17 cellular contexts compared by ENCODE assay signal in genomic region chr6:14734052-14734415, GRCh38.
A peak's percentile ranks its signal among the peaks of the same experiment; 100 is the strongest.
DNase-seq lines count a peak whose midpoint lies in the region; ATAC-seq lines count a peak whose summit lies in the region.
"Had no signal": no experiment of that assay in that cellular context is flagged by ENCODE, and none has a peak within 500 bp of the region (broad histone marks: within the 10 kb centered on the region; RNA-seq: fewer than 3 reads in every experiment).

No MANE protein-coding gene starts in this region.

- CTCF ChIA-PET in activated CD8-positive, alpha-beta memory T cell treated with anti-CD3 and anti-CD28 coated beads, Interleukin-2, amount 10 ng/mL, durations not matched to agents 7 days and 5 days (lab: Charles Lee) = no interaction called here

- no peak for ATAC-seq in activated CD8-positive, alpha-beta memory T cell treated with anti-CD3 and anti-CD28 coated beads, Interleukin-2, amount 10 ng/mL, durations not matched to agents 7 days and 5 days
- ATAC-seq in effector memory CD8-positive, alpha-beta T cell (replicated peaks) = no peak
- ATAC-seq in GM18498 (IDR thresholded peaks at IDR 0.05; ENCODE audit: unreplicated experiment) = no peak

- H3K27ac Mint-ChIP-seq in activated CD8-positive, alpha-beta memory T cell treated with anti-CD3 and anti-CD28 coated beads, Interleukin-2, amount 10 ng/mL, durations not matched to agents 7 days and 5 days = peak overlapping the region; percentile 80
- H3K27ac Mint-ChIP-seq in effector memory CD8-positive, alpha-beta T cell = peak overlapping the region; percentile 35 to 44

- H3K9me3 ChIP-seq in SJSA1 (replicated peaks) = no peaks in the 10 kb centered on the region
- H3K9me3 ChIP-seq: vagina had no signal

- peaks cover 36% of the 10 kb centered on the region for H3K4me1 ChIP-seq in SJSA1 (replicated peaks)
- H3K4me1 ChIP-seq: vagina had no signal

- peaks cover 63% of the 10 kb centered on the region for H3K4me1 Mint-ChIP-seq in activated CD8-positive, alpha-beta memory T cell treated with anti-CD3 and anti-CD28 coated beads, Interleukin-2, amount 10 ng/mL, durations not matched to agents 7 days and 5 days
- H3K4me1 Mint-ChIP-seq in effector memory CD8-positive, alpha-beta T cell (ENCODE audit: low read depth in 2 of 2) = peaks cover 26 to 33% of the 10 kb centered on the region in 2 donors

- no peak for DNase-seq in activated CD8-positive, alpha-beta memory T cell treated with anti-CD3 and anti-CD28 coated beads, Interleukin-2, amount 10 ng/mL, durations not matched to agents 7 days and 5 days
- DNase-seq in activated CD8-positive, alpha-beta memory T cell treated with anti-CD3 and anti-CD28 coated beads for 24 hours = no peak
- DNase-seq in SJSA1 (ENCODE audit: low read depth in 1 of 2, low spot score in 2 of 2) (no peak), iPS-NIHi7 (ENCODE audit: extremely low spot score) (no peak), LoVo (ENCODE audit: low spot score) (no peak)
- DNase-seq in effector memory CD8-positive, alpha-beta T cell = no peak
- DNase-seq in stimulated activated CD8-positive, alpha-beta memory T cell treated with anti-CD3 and anti-CD28 coated beads, Interleukin-4, amount 100 ng/mL, for 48 hours = peak; percentile 50
- DNase-seq: dorsolateral prefrontal cortex, GOT3, left cardiac atrium, NCI-H1105, NCI-H524, Right ventricle myocardium superior had no signal

- H3K4me3 ChIP-seq in SJSA1 = no peak overlapping the region
- H3K4me3 ChIP-seq: dorsolateral prefrontal cortex, vagina had no signal

- H3K9me3 Mint-ChIP-seq in activated CD8-positive, alpha-beta memory T cell treated with anti-CD3 and anti-CD28 coated beads, Interleukin-2, amount 10 ng/mL, durations not matched to agents 7 days and 5 days (ENCODE audit: low read depth) = no peaks in the 10 kb centered on the region
- no peaks in the 10 kb centered on the region for H3K9me3 Mint-ChIP-seq in effector memory CD8-positive, alpha-beta T cell

- no peaks in the 10 kb centered on the region for H3K27me3 ChIP-seq in SJSA1 (replicated peaks)
- H3K27me3 ChIP-seq: vagina had no signal

- peaks cover 9% of the 10 kb centered on the region for H3K36me3 Mint-ChIP-seq in activated CD8-positive, alpha-beta memory T cell treated with anti-CD3 and anti-CD28 coated beads, Interleukin-2, amount 10 ng/mL, durations not matched to agents 7 days and 5 days
- H3K36me3 Mint-ChIP-seq in effector memory CD8-positive, alpha-beta T cell (ENCODE audit: insufficient read depth) = no peaks in the 10 kb centered on the region

- H3K36me3 ChIP-seq in SJSA1 = no peaks in the 10 kb centered on the region
- H3K36me3 ChIP-seq: vagina had no signal

- no peaks in the 10 kb centered on the region for H3K27me3 Mint-ChIP-seq in activated CD8-positive, alpha-beta memory T cell treated with anti-CD3 and anti-CD28 coated beads, Interleukin-2, amount 10 ng/mL, durations not matched to agents 7 days and 5 days
- no peaks in the 10 kb centered on the region for H3K27me3 Mint-ChIP-seq in effector memory CD8-positive, alpha-beta T cell

- H3K4me3 Mint-ChIP-seq in activated CD8-positive, alpha-beta memory T cell treated with anti-CD3 and anti-CD28 coated beads, Interleukin-2, amount 10 ng/mL, durations not matched to agents 7 days and 5 days = no peak overlapping the region
- H3K4me3 Mint-ChIP-seq in effector memory CD8-positive, alpha-beta T cell = peak overlapping the region; percentile 33 to 41
- H3K4me3 Mint-ChIP-seq: neural crest cell had no signal

- H3K27ac ChIP-seq in SJSA1 = peak overlapping the region; percentile 81
- H3K27ac ChIP-seq: dorsolateral prefrontal cortex, vagina, VCaP had no signal
